Comparison of ENCODE assay signal across 8 cellular contexts in the genomic region with DNA sequence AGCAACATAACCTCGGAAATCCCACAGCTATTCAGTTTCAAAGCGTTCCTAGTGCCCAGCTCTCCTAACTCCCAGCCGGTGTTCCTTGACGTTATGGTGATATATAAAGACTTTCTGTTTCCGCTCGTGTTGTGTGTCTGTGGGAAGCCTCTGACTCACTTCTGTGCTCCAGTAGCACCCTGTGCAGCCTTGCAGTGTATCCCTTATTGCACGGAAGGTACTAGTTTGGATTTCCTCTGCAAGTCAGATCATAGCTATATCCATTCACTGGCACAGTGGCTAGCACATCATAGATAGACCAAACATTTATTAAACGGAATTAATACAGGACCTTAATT. TPM values are rescaled to one million over a fixed set of nuclear protein-coding genes. Genes with fewer than 3 reads are reported as not detected.
A peak's percentile ranks its signal among the peaks of the same experiment; 100 is the strongest.
DNase-seq lines count a peak whose midpoint lies in the region; ATAC-seq and TF ChIP-seq lines count a peak whose summit lies in the region.

No MANE protein-coding gene starts in this region.

- no peaks in the 10 kb centered on the region for H3K9me3 Mint-ChIP-seq in activated T-helper 1 cell treated with anti-CD3 and anti-CD28 coated beads, Interleukin-12 subunit alpha, Interleukin-12 subunit beta, Interleukin-2, Interleukin-4 antibody, amounts not matched to agents 30 ng/mL and 10 ng/mL and 1 ng/mL, durations not matched to agents 14 hours and 24 hours and 36 hours

- peak overlapping the region; percentile 99 for H2AFZ ChIP-seq in osteoblast (ENCODE audit: low read length)

- no peaks in the 10 kb centered on the region for H3K36me3 ChIP-seq in osteoblast (ENCODE audit: insufficient read depth, low read length)

- peaks cover 17% of the 10 kb centered on the region for H3K4me1 Mint-ChIP-seq in activated T-helper 1 cell treated with anti-CD3 and anti-CD28 coated beads, Interleukin-12 subunit alpha, Interleukin-12 subunit beta, Interleukin-2, Interleukin-4 antibody, amounts not matched to agents 30 ng/mL and 10 ng/mL and 1 ng/mL, durations not matched to agents 14 hours and 24 hours and 36 hours (ENCODE audit: low read depth)

- H3K27me3 Mint-ChIP-seq in activated T-helper 1 cell treated with anti-CD3 and anti-CD28 coated beads, Interleukin-12 subunit alpha, Interleukin-12 subunit beta, Interleukin-2, Interleukin-4 antibody, amounts not matched to agents 30 ng/mL and 10 ng/mL and 1 ng/mL, durations not matched to agents 14 hours and 24 hours and 36 hours (ENCODE audit: insufficient read depth), result peaks cover 14% of the 10 kb centered on the region

- DNase-seq in NCI-H1092 treated with DMSO at 0.1 percent for 48 hours (lab: John Stamatoyannopoulos, UW) (peak; percentile 50), NCI-H1092 (lab: John Stamatoyannopoulos, UW) (no peak), HCEC 1CT (peak; percentile 69), NCI-H146 (lab: John Stamatoyannopoulos, UW) (peak; percentile 34), foreskin melanocyte (peak; percentile 52), osteoblast (ENCODE audit: insufficient read length, low spot score, missing footprints) (no peak)
- peak; percentile 4 for DNase-seq in activated T-helper 1 cell treated with anti-CD3 and anti-CD28 coated beads, Interleukin-12 subunit alpha, Interleukin-12 subunit beta, Interleukin-2, Interleukin-4 antibody, amounts not matched to agents 30 ng/mL and 10 ng/mL and 1 ng/mL, durations not matched to agents 14 hours and 24 hours and 36 hours (ENCODE audit: low spot score)

- peak overlapping the region; percentile 94 for H3K4me2 ChIP-seq in osteoblast (ENCODE audit: insufficient read depth, low read length)

- H3K27ac ChIP-seq in osteoblast (ENCODE audit: low read depth, low read length), result peak overlapping the region; percentile 90

- peak overlapping the region; percentile 93 for H3K27ac Mint-ChIP-seq in activated T-helper 1 cell treated with anti-CD3 and anti-CD28 coated beads, Interleukin-12 subunit alpha, Interleukin-12 subunit beta, Interleukin-2, Interleukin-4 antibody, amounts not matched to agents 30 ng/mL and 10 ng/mL and 1 ng/mL, durations not matched to agents 14 hours and 24 hours and 36 hours

- no peaks in the 10 kb centered on the region for H4K20me1 ChIP-seq in osteoblast (ENCODE audit: insufficient read depth, low read length)

- peak overlapping the region; percentile 84 for H3K4me3 ChIP-seq in osteoblast (ENCODE audit: insufficient read depth, low read length)

- no peak for ATAC-seq in HG03457 (IDR thresholded peaks at IDR 0.05; ENCODE audit: unreplicated experiment)

- no peaks in the 10 kb centered on the region for H3K9me3 ChIP-seq in osteoblast (ENCODE audit: low read depth, low read length)

- H3K79me2 ChIP-seq in osteoblast (ENCODE audit: insufficient read depth, low read length), result no peaks in the 10 kb centered on the region

- peak overlapping the region; percentile 98 for H3K4me3 Mint-ChIP-seq in activated T-helper 1 cell treated with anti-CD3 and anti-CD28 coated beads, Interleukin-12 subunit alpha, Interleukin-12 subunit beta, Interleukin-2, Interleukin-4 antibody, amounts not matched to agents 30 ng/mL and 10 ng/mL and 1 ng/mL, durations not matched to agents 14 hours and 24 hours and 36 hours

- H3K36me3 Mint-ChIP-seq in activated T-helper 1 cell treated with anti-CD3 and anti-CD28 coated beads, Interleukin-12 subunit alpha, Interleukin-12 subunit beta, Interleukin-2, Interleukin-4 antibody, amounts not matched to agents 30 ng/mL and 10 ng/mL and 1 ng/mL, durations not matched to agents 14 hours and 24 hours and 36 hours (ENCODE audit: low read depth), result peaks cover 2% of the 10 kb centered on the region

- no peaks in the 10 kb centered on the region for H3K27me3 ChIP-seq in osteoblast (ENCODE audit: insufficient read depth, low read length)

- intact Hi-C loops in activated T-helper 1 cell treated with anti-CD3 and anti-CD28 coated beads, Interleukin-12 subunit alpha, Interleukin-12 subunit beta, Interleukin-2, Interleukin-4 antibody, amounts not matched to agents 30 ng/mL and 10 ng/mL and 1 ng/mL, durations not matched to agents 14 hours and 24 hours and 36 hours (cut with micrococcal nuclease), result loop anchor here (1.0 kb wide), 1 partner anchor 115 kb away; no protein-coding TSS in a partner anchor

- H3K4me1 ChIP-seq in osteoblast (ENCODE audit: insufficient read depth, low read length), result peaks cover 5% of the 10 kb centered on the region

- TF ChIP-seq CTCF in osteoblast (IDR thresholded peaks at IDR 0.05; ENCODE audit: extremely low read depth, low read depth, low read length), result no peak

RNA-seq across cellular contexts. Expression of gene ASAH2B, which starts 0.6 kb away (rescaled TPM):
- total RNA-seq in activated T-helper 1 cell treated with anti-CD3 and anti-CD28 coated beads, Interleukin-12 subunit alpha, Interleukin-12 subunit beta, Interleukin-2, Interleukin-4 antibody, amounts not matched to agents 30 ng/mL and 10 ng/mL and 1 ng/mL, durations not matched to agents 14 hours and 24 hours and 36 hours, result 2.9 and 4.0 TPM in 2 replicates
- 3.3 and 3.5 TPM in 2 replicates for total RNA-seq in osteoblast

Comparison
In these comparisons a context has a peak if more than half of its experiments do, and no peak if none do; other contexts are left out.
1. DNase-seq: peak in NCI-H1092 treated with DMSO at 0.1 percent for 48 hours (single experiment), HCEC 1CT (single experiment), NCI-H146 (single experiment), activated T-helper 1 cell treated with anti-CD3 and anti-CD28 coated beads, Interleukin-12 subunit alpha, Interleukin-12 subunit beta, Interleukin-2, Interleukin-4 antibody, amounts not matched to agents 30 ng/mL and 10 ng/mL and 1 ng/mL, durations not matched to agents 14 hours and 24 hours and 36 hours (single experiment) and foreskin melanocyte (single experiment); none in NCI-H1092 (single experiment) and osteoblast (single experiment).